16 cellular contexts compared by ENCODE assay signal in genomic region chr2:8437228-8437948, GRCh38.
DNase-seq lines count a peak whose midpoint lies in the region; ATAC-seq and TF ChIP-seq lines count a peak whose summit lies in the region.
"Had no signal": no experiment of that assay in that cellular context is flagged by ENCODE, and none has a peak within 500 bp of the region (broad histone marks: within the 10 kb centered on the region; RNA-seq: fewer than 3 reads in every experiment).

No MANE protein-coding gene starts in this region.

- intact Hi-C loops in activated CD8-positive, alpha-beta T cell treated with anti-CD3 and anti-CD28 coated beads for 36 hours (cut with micrococcal nuclease): no loop called here
- intact Hi-C loops in sigmoid colon (cut with DNase I): no loop called here

- POLR2A ChIA-PET in activated CD8-positive, alpha-beta T cell treated with anti-CD3 and anti-CD28 coated beads, Interleukin-2, amount 10 ng/mL, durations not matched to agents 7 days and 5 days (lab: Charles Lee): no interaction called here
- POLR2A ChIA-PET in activated CD8-positive, alpha-beta T cell treated with anti-CD3 and anti-CD28 coated beads for 36 hours (lab: Charles Lee): no interaction called here

- TF ChIP-seq POLR2A in sigmoid colon (IDR thresholded peaks at IDR 0.05): no peak

- peaks cover 57% of the 10 kb centered on the region for H3K4me1 Mint-ChIP-seq in activated CD8-positive, alpha-beta T cell treated with anti-CD3 and anti-CD28 coated beads, Interleukin-2, amount 10 ng/mL, durations not matched to agents 7 days and 5 days (ENCODE audit: low read depth)
- peaks cover 20% of the 10 kb centered on the region for H3K4me1 Mint-ChIP-seq in activated CD8-positive, alpha-beta T cell treated with anti-CD3 and anti-CD28 coated beads for 36 hours (ENCODE audit: low read depth)

- H3K4me3 Mint-ChIP-seq in activated CD8-positive, alpha-beta T cell treated with anti-CD3 and anti-CD28 coated beads, Interleukin-2, amount 10 ng/mL, durations not matched to agents 7 days and 5 days: no peak overlapping the region
- no peak overlapping the region for H3K4me3 Mint-ChIP-seq in activated CD8-positive, alpha-beta T cell treated with anti-CD3 and anti-CD28 coated beads for 36 hours
- H3K4me3 Mint-ChIP-seq: activated B cell treated with CpG ODN at 0.5 μM for 24 hours; stimulated activated naive B cell treated with anti-CD40 and anti-IgM and Interleukin-4, amounts not matched to agents 10 μg/mL and 1 μg/mL and 100 μg/mL, for 72 hours; T-helper 2 cell treated with Interferon-gamma antibody and Interleukin-4, amounts not matched to agents 5 μg/mL and 100 μg/mL, for 36 hours had no signal

- H3K4me1 ChIP-seq in sigmoid colon: peaks cover 0 to 15% (median 12%) of the 10 kb centered on the region in 4 donors

- H3K4me3 ChIP-seq in sigmoid colon: no peak overlapping the region

- no peak overlapping the region for H3K27ac ChIP-seq in sigmoid colon
- H3K27ac ChIP-seq: C4-2B had no signal

- no peak for DNase-seq in activated CD8-positive, alpha-beta T cell treated with anti-CD3 and anti-CD28 coated beads, Interleukin-2, amount 10 ng/mL, durations not matched to agents 7 days and 5 days
- DNase-seq in activated CD8-positive, alpha-beta T cell treated with anti-CD3 and anti-CD28 coated beads for 36 hours: no peak
- DNase-seq in NCI-H2196 (lab: John Stamatoyannopoulos, UW; ENCODE audit: unreplicated experiment): peak; percentile 62
- DNase-seq in sigmoid colon: peak; percentile 11
- DNase-seq in HT-29 (ENCODE audit: low spot score): no peak
- DNase-seq in HPDE6-E6E7 (ENCODE audit: extremely low spot score): no peak
- no peak for DNase-seq in stimulated activated CD4-positive, alpha-beta T cell treated with anti-CD3 and anti-CD28 coated beads, Interleukin-4, amount 100 ng/mL, for 4 hours
- DNase-seq: activated B cell treated with CpG ODN at 0.5 μM for 24 hours; activated effector memory CD4-positive, alpha-beta T cell treated with Interleukin-2 at 50 U/mL for 16 hours; hypothalamus; NCI-H1694; OCI-M1; stimulated activated naive B cell treated with anti-CD40 and anti-IgM and Interleukin-4, amounts not matched to agents 10 μg/mL and 1 μg/mL and 100 μg/mL, for 72 hours had no signal

- no peaks in the 10 kb centered on the region for H3K27me3 ChIP-seq in sigmoid colon

- 93 to 96% methylated on average over 9 of the region's 9 CpGs for WGBS in sigmoid colon, 2 donors

- peak overlapping the region; percentile 14 for H3K27ac Mint-ChIP-seq in activated CD8-positive, alpha-beta T cell treated with anti-CD3 and anti-CD28 coated beads, Interleukin-2, amount 10 ng/mL, durations not matched to agents 7 days and 5 days
- no peak overlapping the region for H3K27ac Mint-ChIP-seq in activated CD8-positive, alpha-beta T cell treated with anti-CD3 and anti-CD28 coated beads for 36 hours
- H3K27ac Mint-ChIP-seq: activated B cell treated with CpG ODN at 0.5 μM for 24 hours; stimulated activated naive B cell treated with anti-CD40 and anti-IgM and Interleukin-4, amounts not matched to agents 10 μg/mL and 1 μg/mL and 100 μg/mL, for 72 hours; T-helper 2 cell treated with Interferon-gamma antibody and Interleukin-4, amounts not matched to agents 5 μg/mL and 100 μg/mL, for 36 hours had no signal

- peaks cover 3% of the 10 kb centered on the region for H3K9me3 Mint-ChIP-seq in activated CD8-positive, alpha-beta T cell treated with anti-CD3 and anti-CD28 coated beads, Interleukin-2, amount 10 ng/mL, durations not matched to agents 7 days and 5 days (ENCODE audit: insufficient read depth)
- H3K9me3 Mint-ChIP-seq in activated CD8-positive, alpha-beta T cell treated with anti-CD3 and anti-CD28 coated beads for 36 hours: no peaks in the 10 kb centered on the region
- H3K9me3 Mint-ChIP-seq: activated B cell treated with CpG ODN at 0.5 μM for 24 hours; T-helper 2 cell treated with Interferon-gamma antibody and Interleukin-4, amounts not matched to agents 5 μg/mL and 100 μg/mL, for 36 hours had no signal

- TF ChIP-seq CTCF in activated CD8-positive, alpha-beta T cell treated with anti-CD3 and anti-CD28 coated beads for 36 hours (IDR thresholded peaks at IDR 0.05): no peak
- no peak for TF ChIP-seq CTCF in sigmoid colon (IDR thresholded peaks at IDR 0.05)

- H3K36me3 Mint-ChIP-seq in activated CD8-positive, alpha-beta T cell treated with anti-CD3 and anti-CD28 coated beads, Interleukin-2, amount 10 ng/mL, durations not matched to agents 7 days and 5 days (ENCODE audit: low read depth): peaks cover 26% of the 10 kb centered on the region
- H3K36me3 Mint-ChIP-seq in activated CD8-positive, alpha-beta T cell treated with anti-CD3 and anti-CD28 coated beads for 36 hours (ENCODE audit: low read depth): no peaks in the 10 kb centered on the region
- H3K36me3 Mint-ChIP-seq: stimulated activated naive B cell treated with anti-CD40 and anti-IgM and Interleukin-4, amounts not matched to agents 10 μg/mL and 1 μg/mL and 100 μg/mL, for 72 hours had no signal

- no peak for ATAC-seq in activated CD8-positive, alpha-beta T cell treated with anti-CD3 and anti-CD28 coated beads, Interleukin-2, amount 10 ng/mL, durations not matched to agents 7 days and 5 days
- ATAC-seq in activated CD8-positive, alpha-beta T cell treated with anti-CD3 and anti-CD28 coated beads for 36 hours: no peak
- ATAC-seq in esophagus mucosa: peak; percentile 76
- ATAC-seq: stimulated activated naive B cell treated with anti-CD40 and anti-IgM and Interleukin-4, amounts not matched to agents 10 μg/mL and 1 μg/mL and 100 μg/mL, for 72 hours had no signal

- no peaks in the 10 kb centered on the region for H3K27me3 Mint-ChIP-seq in activated CD8-positive, alpha-beta T cell treated with anti-CD3 and anti-CD28 coated beads, Interleukin-2, amount 10 ng/mL, durations not matched to agents 7 days and 5 days (ENCODE audit: low read depth)
- H3K27me3 Mint-ChIP-seq in activated CD8-positive, alpha-beta T cell treated with anti-CD3 and anti-CD28 coated beads for 36 hours: peaks cover 2% of the 10 kb centered on the region

- no peak for TF ChIP-seq EP300 in sigmoid colon (IDR thresholded peaks at IDR 0.05)

- CTCF ChIA-PET in activated CD8-positive, alpha-beta T cell treated with anti-CD3 and anti-CD28 coated beads, Interleukin-2, amount 10 ng/mL, durations not matched to agents 7 days and 5 days (lab: Charles Lee): interaction anchor here (0.6 kb wide), 1 partner anchor 40 kb away, joined by 3 read pairs; no protein-coding TSS in a partner anchor
- CTCF ChIA-PET in activated CD8-positive, alpha-beta T cell treated with anti-CD3 and anti-CD28 coated beads for 36 hours (lab: Charles Lee): no interaction called here

- H3K9me3 ChIP-seq in sigmoid colon: no peaks in the 10 kb centered on the region

- no peaks in the 10 kb centered on the region for H3K36me3 ChIP-seq in sigmoid colon

Comparison
In these comparisons a context has a peak if more than half of its experiments do, and no peak if none do; other contexts are left out.
1. DNase-seq: peak in NCI-H2196 (single experiment) and sigmoid colon (single experiment); none in activated CD8-positive, alpha-beta T cell treated with anti-CD3 and anti-CD28 coated beads, Interleukin-2, amount 10 ng/mL, durations not matched to agents 7 days and 5 days (single experiment), activated CD8-positive, alpha-beta T cell treated with anti-CD3 and anti-CD28 coated beads for 36 hours (single experiment), HT-29 (single experiment), HPDE6-E6E7 (single experiment) and stimulated activated CD4-positive, alpha-beta T cell treated with anti-CD3 and anti-CD28 coated beads, Interleukin-4, amount 100 ng/mL, for 4 hours (0 of 2).